ENCODE assay signal across 11 cellular contexts in genomic region chr17:13871261-13871660, GRCh38.
"Had no signal": no experiment of that assay in that cellular context is flagged by ENCODE, and none has a peak within 500 bp of the region (broad histone marks: within the 10 kb centered on the region; RNA-seq: fewer than 3 reads in every experiment).

No MANE protein-coding gene starts in this region.

- H3K4me2 ChIP-seq: GM23338 had no signal

- H3K9me3 ChIP-seq: HAP-1 had no signal

- H3K36me3 ChIP-seq: HAP-1 had no signal

- H2AFZ ChIP-seq: GM23248, GM23338 had no signal

- H3K4me3 ChIP-seq: GM23248, GM23338, HAP-1 had no signal

- H3K27ac ChIP-seq: GM23248 had no signal

- DNase-seq: GM23248, GOT3, H7, H9, HCEC 1CT, HFFc6 had no signal

- H3K4me1 ChIP-seq: HAP-1 had no signal

- ATAC-seq: GM23338, HCT116 had no signal

- H3K9ac ChIP-seq: GM23248 had no signal

- FAIRE-seq: H1, H54 had no signal
